In the genomic region with DNA sequence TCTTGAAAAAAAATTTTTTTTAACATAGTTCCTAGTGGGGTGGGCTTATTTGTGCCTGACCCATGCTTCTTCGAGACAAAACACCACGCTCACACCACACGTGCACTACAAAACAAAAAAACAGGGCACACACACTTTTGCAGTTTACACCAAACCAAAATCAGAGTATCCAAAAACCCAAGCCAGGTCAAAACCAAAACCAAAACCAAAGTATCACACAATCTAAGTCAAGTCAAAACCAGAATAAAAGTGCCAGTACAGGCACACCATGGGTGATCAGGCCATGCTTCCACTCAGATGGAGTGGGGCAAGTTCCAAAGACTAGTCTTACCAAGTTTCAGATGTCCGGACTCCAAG, we compare ENCODE assay signal across 14 cellular contexts. TPM values are rescaled to one million over a fixed set of nuclear protein-coding genes. Genes with fewer than 3 reads are reported as not detected.
DNase-seq lines count a peak whose midpoint lies in the region; ATAC-seq, FAIRE-seq and TF ChIP-seq lines count a peak whose summit lies in the region.
"Not testable (repeated sequence)": the region's sequence is repeated elsewhere in the genome, so short reads cannot be mapped to it uniquely, and the experiment has no call there.
"Had no signal": no experiment of that assay in that cellular context is flagged by ENCODE, and none has a peak within 500 bp of the region (broad histone marks: within the 10 kb centered on the region; RNA-seq: fewer than 3 reads in every experiment).

No MANE protein-coding gene starts in this region.

- H3K4me1 ChIP-seq in PC-3 (ENCODE audit: insufficient read depth, low read length); keratinocyte (ENCODE audit: control insufficient read depth, extremely low read depth, insufficient read depth, low read length); muscle layer of duodenum (ENCODE audit: control insufficient read depth in 1 of 2, insufficient read depth in 2 of 2, low read length in 2 of 2): not testable (repeated sequence)
- peaks cover 0 to 10% (median 7%) of the 10 kb centered on the region in 4 donors for H3K4me1 ChIP-seq in transverse colon

- H3K27me3 ChIP-seq in PC-3 (ENCODE audit: low read length); keratinocyte (ENCODE audit: control insufficient read depth, extremely low read depth, insufficient read depth, low read length); muscle layer of duodenum (ENCODE audit: low read depth, low read length); transverse colon: not testable (repeated sequence)

- not testable (repeated sequence) for H3K4me1 Mint-ChIP-seq in activated naive CD4-positive, alpha-beta T cell treated with anti-CD3 and anti-CD28 coated beads for 36 hours (ENCODE audit: low read depth)

- WGBS in transverse colon (ENCODE audit: low coverage in 1 of 2), 2 donors, result 16 to 43% methylated on average over 3 to 4 of the region's 4 CpGs

- H3K9me1 ChIP-seq in keratinocyte (ENCODE audit: control insufficient read depth, extremely low read depth, insufficient read depth, low read length), result not testable (repeated sequence)

- BruUV-seq in PC-3 (replicated peaks; lab: Mats Ljungman, UMichigan), result TSS peak; percentile 87

- H4K20me1 ChIP-seq in PC-3 (ENCODE audit: low read length); keratinocyte (ENCODE audit: control insufficient read depth, extremely low read depth, insufficient read depth, low read length): not testable (repeated sequence)

- H3K27me3 Mint-ChIP-seq in activated naive CD4-positive, alpha-beta T cell treated with anti-CD3 and anti-CD28 coated beads for 36 hours (ENCODE audit: low read depth), result not testable (repeated sequence)

- TF ChIP-seq CTCF in GM12865 (IDR thresholded peaks at IDR 0.05; ENCODE audit: insufficient read depth, low read depth, low read length, missing control alignments); PC-3 (conservative IDR thresholded peaks at IDR 0.05; ENCODE audit: low read depth, low read length); epithelial cell of proximal tubule (conservative IDR thresholded peaks at IDR 0.05; ENCODE audit: low read depth, low read length); keratinocyte (optimal IDR thresholded peaks at IDR 0.05 in 1 of 3, IDR thresholded peaks at IDR 0.05 in 1 of 3, conservative IDR thresholded peaks at IDR 0.05 in 1 of 3; ENCODE audit: extremely low read depth in 1 of 3, insufficient read depth in 2 of 3, low read length in 3 of 3); transverse colon (IDR thresholded peaks at IDR 0.05): not testable (repeated sequence)

- H3K36me3 Mint-ChIP-seq in activated naive CD4-positive, alpha-beta T cell treated with anti-CD3 and anti-CD28 coated beads for 36 hours (ENCODE audit: low read depth), result not testable (repeated sequence)

- peak; percentile 46 for DNase-seq in GM12865 (ENCODE audit: low read depth)
- not testable (repeated sequence) for DNase-seq in PC-3; activated naive CD4-positive, alpha-beta T cell treated with anti-CD3 and anti-CD28 coated beads for 36 hours; epithelial cell of proximal tubule (ENCODE audit: low read depth); keratinocyte (ENCODE audit: low read depth, low spot score); transverse colon

- H3K79me2 ChIP-seq in PC-3 (ENCODE audit: low read length); keratinocyte (ENCODE audit: control insufficient read depth, insufficient read depth, low read length): not testable (repeated sequence)

- intact Hi-C loops in PC-3 (cut with micrococcal nuclease); activated naive CD4-positive, alpha-beta T cell treated with anti-CD3 and anti-CD28 coated beads for 36 hours (cut with micrococcal nuclease); transverse colon (cut with DNase I; ENCODE audit: low total_unique reads): not testable (repeated sequence)

- dilution Hi-C loops in keratinocyte (cut with MboI; ENCODE audit: extremely low pct_ligation_motif_present, low sequenced_read_pairs), result not testable (repeated sequence)

- in situ Hi-C loops in transverse colon (cut with MboI; ENCODE audit: low pct_ligation_motif_present in 1 of 4, low pct_unique_long_range_greater_than_20kb in 1 of 4, low sequenced_read_pairs in 3 of 4), result not testable (repeated sequence)

- POLR2A ChIA-PET in PC-3 (lab: Charles Lee; ENCODE audit: unreplicated experiment), result not testable (repeated sequence)

- H2AFZ ChIP-seq in PC-3 (ENCODE audit: low read length), result not testable (repeated sequence)
- peak overlapping the region; percentile 98 for H2AFZ ChIP-seq in keratinocyte (ENCODE audit: control insufficient read depth, low read length)

- not testable (repeated sequence) for H3K9me3 Mint-ChIP-seq in activated naive CD4-positive, alpha-beta T cell treated with anti-CD3 and anti-CD28 coated beads for 36 hours

- FAIRE-seq in keratinocyte (lab: Jason Lieb, UNC), result not testable (repeated sequence)

- H3K4me3 ChIP-seq in GM12865 (ENCODE audit: low read depth, low read length) (peak overlapping the region; percentile 51), epithelial cell of proximal tubule (ENCODE audit: low read depth, low read length) (peak overlapping the region; percentile 60), keratinocyte (ENCODE audit: control insufficient read depth in 2 of 3, extremely low read depth in 1 of 3, insufficient read depth in 2 of 3, low read depth in 1 of 3, low read length in 3 of 3) (peak overlapping the region; percentile 32 to 71 (median 57)), muscle layer of duodenum (ENCODE audit: low read depth in 1 of 2, low read length in 2 of 2) (peak overlapping the region in 1 of 2 donors; percentile 39), skin epidermis (peak overlapping the region in 2 of 7 experiments; percentile 11 to 19), transverse colon (peak overlapping the region; percentile 14 to 47 (median 32))
- not testable (repeated sequence) for H3K4me3 ChIP-seq in PC-3 (ENCODE audit: low read length)

- ATAC-seq in PC-3, result not testable (repeated sequence)

- H3K27ac ChIP-seq in PC-3 (ENCODE audit: low read length), result not testable (repeated sequence)
- H3K27ac ChIP-seq in keratinocyte (ENCODE audit: control insufficient read depth, insufficient read depth, low read length), result peak overlapping the region; percentile 91
- peak overlapping the region; percentile 85 for H3K27ac ChIP-seq in muscle layer of duodenum (ENCODE audit: low read length)
- H3K27ac ChIP-seq in skin epidermis, result peak overlapping the region in 16 of 21 experiments; percentile 42 to 81 (median 72)
- H3K27ac ChIP-seq in transverse colon, result peak overlapping the region; percentile 86 to 93 (median 90)

- H3K9me3 ChIP-seq in PC-3 (ENCODE audit: low read length); keratinocyte (ENCODE audit: control insufficient read depth, low read depth, low read length); muscle layer of duodenum (ENCODE audit: control insufficient read depth in 1 of 2, low read length in 2 of 2); transverse colon: not testable (repeated sequence)

- not testable (repeated sequence) for H3K9me2 ChIP-seq in PC-3 (replicated peaks; ENCODE audit: low read length)

- not testable (repeated sequence) for H3K36me3 ChIP-seq in PC-3 (ENCODE audit: low read depth, low read length); keratinocyte (ENCODE audit: control insufficient read depth in 2 of 2, extremely low read depth in 1 of 2, insufficient read depth in 2 of 2, low read length in 2 of 2); muscle layer of duodenum (ENCODE audit: control insufficient read depth in 1 of 2, insufficient read depth in 2 of 2, low read length in 2 of 2); transverse colon

- peak overlapping the region; percentile 16 for H3K27ac Mint-ChIP-seq in activated naive CD4-positive, alpha-beta T cell treated with anti-CD3 and anti-CD28 coated beads for 36 hours

- not testable (repeated sequence) for H3K4me2 ChIP-seq in PC-3 (ENCODE audit: low read length)
- H3K4me2 ChIP-seq in keratinocyte (ENCODE audit: control insufficient read depth, extremely low read depth, insufficient read depth, low read depth, low read length), result peak overlapping the region; percentile 85

- not testable (repeated sequence) for H3K4me3 Mint-ChIP-seq in activated naive CD4-positive, alpha-beta T cell treated with anti-CD3 and anti-CD28 coated beads for 36 hours

- not testable (repeated sequence) for TF ChIP-seq POLR2A in transverse colon (IDR thresholded peaks at IDR 0.05)

- CTCF ChIA-PET in PC-3 (lab: Charles Lee); activated naive CD4-positive, alpha-beta T cell treated with anti-CD3 and anti-CD28 coated beads for 36 hours (lab: Charles Lee): not testable (repeated sequence)

- H3K9ac ChIP-seq in PC-3 (ENCODE audit: low read length), result not testable (repeated sequence)
- H3K9ac ChIP-seq in keratinocyte (ENCODE audit: control insufficient read depth, extremely low read depth, insufficient read depth, low read length), result peak overlapping the region; percentile 82

- not testable (repeated sequence) for H3F3A ChIP-seq in PC-3 (ENCODE audit: low read length, unreplicated experiment)

- not testable (repeated sequence) for TF ChIP-seq EP300 in transverse colon (IDR thresholded peaks at IDR 0.05; ENCODE audit: low read depth)

RNA-seq across cellular contexts. Expression of gene POU5F1, which starts 15.2 kb away (rescaled TPM):
- total RNA-seq in PC-3 (2014; rRNA removed) (not detected in 2 replicates), epithelial cell of proximal tubule (2.1 and 5.1 TPM in 2 replicates), transverse colon (100 to 1,000 TPM in 1 of 4 donors, 10 to 100 TPM in 3; 11.5 to 434 (median 29.2) TPM)
- under 1 TPM in 1 of 2 experiments, not detected in 1; 0.48 TPM for total RNA-seq in activated naive CD4-positive, alpha-beta T cell treated with anti-CD3 and anti-CD28 coated beads for 36 hours
- polyA plus RNA-seq in keratinocyte, result 1.0 to 1.6 TPM (median 1.6 TPM) in 3 replicates
- polyA plus RNA-seq in keratinocyte (2011; ENCODE audit: low read depth), result not detected
- polyA plus RNA-seq in keratinocyte (2011; cell fraction: cytosol; rRNA removed), result 0.48 and 1.1 TPM in 2 replicates
- polyA plus RNA-seq in keratinocyte (2011; cell fraction: nucleus; rRNA removed), result 5.1 and 8.1 TPM in 2 replicates
- polyA plus RNA-seq in keratinocyte (2012; ENCODE audit: low replicate concordance), result 0.97 and 1.1 TPM in 2 replicates
- 0.90 to 2.4 TPM in 2 of 3 replicates, not detected in the other for polyA minus RNA-seq in keratinocyte
- polyA minus RNA-seq in keratinocyte (2011; cell fraction: cytosol; rRNA and poly(A)+ RNA removed), result not detected
- 0.84 and 2.2 TPM in 2 replicates for polyA minus RNA-seq in keratinocyte (2011; cell fraction: nucleus; rRNA and poly(A)+ RNA removed)
- total RNA-seq: activated naive CD8-positive, alpha-beta T cell treated with anti-CD3 and anti-CD28 coated beads for 36 hours; CD4-positive, alpha-beta memory T cell; endothelial cell of umbilical vein; H4 had no signal
- polyA plus RNA-seq: CD4-positive, alpha-beta memory T cell; neural cell had no signal

RNA-seq across cellular contexts. Expression of gene TCF19, which starts 27.3 kb away (rescaled TPM):
- 79.0 and 88.6 TPM in 2 replicates for total RNA-seq in PC-3 (2014; rRNA removed)
- 10 to 100 TPM; 72.0 to 73.3 TPM for total RNA-seq in activated naive CD4-positive, alpha-beta T cell treated with anti-CD3 and anti-CD28 coated beads for 36 hours
- total RNA-seq in epithelial cell of proximal tubule, result 34.1 and 47.5 TPM in 2 replicates
- 2.5 to 9.4 TPM (median 7.4 TPM) in 3 replicates for polyA plus RNA-seq in keratinocyte
- 0.76 TPM for polyA plus RNA-seq in keratinocyte (2011; ENCODE audit: low read depth)
- polyA plus RNA-seq in keratinocyte (2011; cell fraction: cytosol; rRNA removed), result 2.6 and 2.8 TPM in 2 replicates
- polyA plus RNA-seq in keratinocyte (2011; cell fraction: nucleus; rRNA removed), result 2.7 and 3.2 TPM in 2 replicates
- polyA plus RNA-seq in keratinocyte (2012; ENCODE audit: low replicate concordance), result 0.75 and 10.9 TPM in 2 replicates
- polyA minus RNA-seq in keratinocyte, result 1.7 to 19.2 TPM (median 5.0 TPM) in 3 replicates
- polyA minus RNA-seq in keratinocyte (2011; cell fraction: cytosol; rRNA and poly(A)+ RNA removed), result 5.6 TPM
- polyA minus RNA-seq in keratinocyte (2011; cell fraction: nucleus; rRNA and poly(A)+ RNA removed), result 0.84 and 1.9 TPM in 2 replicates
- 1 to 10 TPM; 1.6 to 5.2 (median 3.1) TPM for total RNA-seq in transverse colon

RNA-seq across cellular contexts. Expression of gene CCHCR1, which starts 28.1 kb away (rescaled TPM):
- total RNA-seq in PC-3 (2014; rRNA removed) (31.3 and 40.0 TPM in 2 replicates), epithelial cell of proximal tubule (23.2 and 28.2 TPM in 2 replicates), transverse colon (10 to 100 TPM; 15.0 to 44.1 (median 29.9) TPM)
- 10 to 100 TPM; 40.0 to 44.5 TPM for total RNA-seq in activated naive CD4-positive, alpha-beta T cell treated with anti-CD3 and anti-CD28 coated beads for 36 hours
- polyA plus RNA-seq in keratinocyte, result 7.0 to 8.4 TPM (median 7.5 TPM) in 3 replicates
- 6.8 TPM for polyA plus RNA-seq in keratinocyte (2011; ENCODE audit: low read depth)
- polyA plus RNA-seq in keratinocyte (2011; cell fraction: cytosol; rRNA removed), result 2.7 and 4.5 TPM in 2 replicates
- polyA plus RNA-seq in keratinocyte (2011; cell fraction: nucleus; rRNA removed), result 11.5 and 15.2 TPM in 2 replicates
- polyA plus RNA-seq in keratinocyte (2012; ENCODE audit: low replicate concordance), result 6.0 and 9.9 TPM in 2 replicates
- polyA minus RNA-seq in keratinocyte, result 6.0 to 9.9 TPM (median 7.1 TPM) in 3 replicates
- polyA minus RNA-seq in keratinocyte (2011; cell fraction: cytosol; rRNA and poly(A)+ RNA removed), result 7.1 TPM
- 5.0 and 6.3 TPM in 2 replicates for polyA minus RNA-seq in keratinocyte (2011; cell fraction: nucleus; rRNA and poly(A)+ RNA removed)

RNA-seq across cellular contexts. Expression of gene PSORS1C2, which starts 46.8 kb away (rescaled TPM):
- total RNA-seq in PC-3 (2014; rRNA removed), result not detected in 2 replicates
- total RNA-seq in activated naive CD4-positive, alpha-beta T cell treated with anti-CD3 and anti-CD28 coated beads for 36 hours, result not detected
- not detected in 2 replicates for total RNA-seq in epithelial cell of proximal tubule
- polyA plus RNA-seq in keratinocyte, result not detected in 3 replicates
- polyA plus RNA-seq in keratinocyte (2011; ENCODE audit: low read depth), result 1.9 TPM
- not detected in 2 replicates for polyA plus RNA-seq in keratinocyte (2011; cell fraction: cytosol; rRNA removed)
- polyA plus RNA-seq in keratinocyte (2011; cell fraction: nucleus; rRNA removed), result 0.12 TPM in 1 of 2 replicates, not detected in the other
- polyA plus RNA-seq in keratinocyte (2012; ENCODE audit: low replicate concordance), result 0.31 and 15.8 TPM in 2 replicates
- not detected in 3 replicates for polyA minus RNA-seq in keratinocyte
- polyA minus RNA-seq in keratinocyte (2011; cell fraction: cytosol; rRNA and poly(A)+ RNA removed), result not detected
- not detected in 2 replicates for polyA minus RNA-seq in keratinocyte (2011; cell fraction: nucleus; rRNA and poly(A)+ RNA removed)
- not detected for total RNA-seq in transverse colon
- total RNA-seq: activated CD8-positive, alpha-beta memory T cell treated with anti-CD3 and anti-CD28 coated beads for 36 hours; activated naive CD8-positive, alpha-beta T cell treated with anti-CD3 and anti-CD28 coated beads for 36 hours; CD4-positive, alpha-beta memory T cell; endothelial cell of umbilical vein; H4 had no signal
- polyA plus RNA-seq: CD4-positive, alpha-beta memory T cell; endothelial cell of umbilical vein; neural cell had no signal
